21 cellular contexts compared by ENCODE assay signal in the genomic region with DNA sequence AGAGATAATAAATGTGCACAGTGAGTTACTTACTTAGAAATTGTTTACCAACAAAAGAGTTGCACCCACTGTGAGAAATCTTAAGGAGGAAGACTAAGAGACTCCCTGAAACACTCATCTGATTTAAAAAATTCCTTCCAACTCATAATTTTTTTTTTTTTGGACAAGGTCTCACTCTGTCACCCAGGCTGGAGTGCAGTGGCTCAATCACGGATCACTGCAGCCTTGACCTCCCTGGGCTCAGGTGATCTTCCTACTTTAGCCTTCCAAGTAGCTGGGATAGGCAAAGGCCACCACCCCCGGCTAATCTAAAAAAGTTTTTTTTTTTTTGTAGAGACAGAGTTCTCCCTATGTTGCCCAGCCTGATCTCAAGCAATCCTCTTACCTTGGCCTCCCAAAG. TPM values are rescaled to one million over a fixed set of nuclear protein-coding genes. Genes with fewer than 3 reads are reported as not detected.
A peak's percentile ranks its signal among the peaks of the same experiment; 100 is the strongest.
DNase-seq lines count a peak whose midpoint lies in the region; ATAC-seq, FAIRE-seq and TF ChIP-seq lines count a peak whose summit lies in the region.
"Had no signal": no experiment of that assay in that cellular context is flagged by ENCODE, and none has a peak within 500 bp of the region (broad histone marks: within the 10 kb centered on the region; RNA-seq: fewer than 3 reads in every experiment).

No MANE protein-coding gene starts in this region.

- peaks cover 2% of the 10 kb centered on the region for H3K27me3 Mint-ChIP-seq in GM23338 (ENCODE audit: insufficient read depth, low read depth, poor library complexity)
- H3K27me3 Mint-ChIP-seq in activated T-cell treated with anti-CD3 and anti-CD28 coated beads, Interleukin-2, amount 50 U/mL, for 24 hours = peaks cover 20% of the 10 kb centered on the region
- H3K27me3 Mint-ChIP-seq: type B pancreatic cell had no signal

- H3K36me3 Mint-ChIP-seq in GM23338 (ENCODE audit: low read depth) = peaks cover 97% of the 10 kb centered on the region
- no peaks in the 10 kb centered on the region for H3K36me3 Mint-ChIP-seq in activated T-cell treated with anti-CD3 and anti-CD28 coated beads, Interleukin-2, amount 50 U/mL, for 24 hours (ENCODE audit: low read depth)
- H3K36me3 Mint-ChIP-seq: activated naive CD4-positive, alpha-beta T cell treated with anti-CD3 and anti-CD28 coated beads, Interleukin-2, amount 10 ng/mL, durations not matched to agents 7 days and 5 days had no signal

- no peaks in the 10 kb centered on the region; the same call in 2 of the 3 replicates for H3K9me3 Mint-ChIP-seq in GM23338
- peaks cover 2% of the 10 kb centered on the region for H3K9me3 Mint-ChIP-seq in activated T-cell treated with anti-CD3 and anti-CD28 coated beads, Interleukin-2, amount 50 U/mL, for 24 hours
- H3K9me3 Mint-ChIP-seq: activated CD4-positive, alpha-beta memory T cell treated with anti-CD3 and anti-CD28 coated beads, Interleukin-2, amount 10 ng/mL, durations not matched to agents 7 days and 5 days; activated naive CD4-positive, alpha-beta T cell treated with anti-CD3 and anti-CD28 coated beads, Interleukin-2, amount 10 ng/mL, durations not matched to agents 7 days and 5 days; effector memory CD8-positive, alpha-beta T cell; neural progenitor cell; type B pancreatic cell had no signal

- H3K4me1 ChIP-seq in GM23338 (ENCODE audit: insufficient read depth) = no peaks in the 10 kb centered on the region
- H3K4me1 ChIP-seq in skeletal muscle satellite cell (ENCODE audit: control insufficient read depth, insufficient read depth, low read length) = peaks cover 45% of the 10 kb centered on the region

- peaks cover 8% of the 10 kb centered on the region for H4K20me1 ChIP-seq in GM23338 (replicated peaks; ENCODE audit: insufficient read depth)

- H3K27ac Mint-ChIP-seq in GM23338 = no peak overlapping the region
- H3K27ac Mint-ChIP-seq in activated T-cell treated with anti-CD3 and anti-CD28 coated beads, Interleukin-2, amount 50 U/mL, for 24 hours = no peak overlapping the region
- H3K27ac Mint-ChIP-seq: activated CD4-positive, alpha-beta memory T cell treated with anti-CD3 and anti-CD28 coated beads, Interleukin-2, amount 10 ng/mL, durations not matched to agents 7 days and 5 days; activated naive CD4-positive, alpha-beta T cell treated with anti-CD3 and anti-CD28 coated beads, Interleukin-2, amount 10 ng/mL, durations not matched to agents 7 days and 5 days; effector memory CD8-positive, alpha-beta T cell; neural progenitor cell had no signal

- H3K4me1 Mint-ChIP-seq in GM23338 = no peaks in the 10 kb centered on the region
- no peaks in the 10 kb centered on the region for H3K4me1 Mint-ChIP-seq in activated T-cell treated with anti-CD3 and anti-CD28 coated beads, Interleukin-2, amount 50 U/mL, for 24 hours (ENCODE audit: low read depth)
- H3K4me1 Mint-ChIP-seq: activated CD4-positive, alpha-beta memory T cell treated with anti-CD3 and anti-CD28 coated beads, Interleukin-2, amount 10 ng/mL, durations not matched to agents 7 days and 5 days; activated naive CD4-positive, alpha-beta T cell treated with anti-CD3 and anti-CD28 coated beads, Interleukin-2, amount 10 ng/mL, durations not matched to agents 7 days and 5 days; neural progenitor cell had no signal

- H3K9me3 ChIP-seq in skeletal muscle satellite cell (replicated peaks; ENCODE audit: low read length) = no peaks in the 10 kb centered on the region
- H3K9me3 ChIP-seq: left ventricle myocardium inferior, mucosa of descending colon, psoas muscle had no signal

- H3K36me3 ChIP-seq in GM23338 (ENCODE audit: insufficient read depth) (peaks cover 51% of the 10 kb centered on the region), skeletal muscle satellite cell (ENCODE audit: insufficient read depth, low read length) (peaks cover 15% of the 10 kb centered on the region)
- H3K36me3 ChIP-seq: left ventricle myocardium inferior, stomach had no signal

- no peak overlapping the region for H2AFZ ChIP-seq in GM23338
- H2AFZ ChIP-seq: neural progenitor cell had no signal

- no peak for TF ChIP-seq CTCF in GM23338 (conservative IDR thresholded peaks at IDR 0.05; ENCODE audit: low read depth in 2 of 2)
- TF ChIP-seq CTCF in RWPE1 (conservative IDR thresholded peaks at IDR 0.05; ENCODE audit: low read depth) = no peak

- no peak for DNase-seq in GM23338 (ENCODE audit: low spot score)
- no peak for DNase-seq in RWPE1 (ENCODE audit: low spot score)
- peak; percentile 3 for DNase-seq in glomerular visceral epithelial cell (ENCODE audit: extremely low spot score)
- DNase-seq in activated T-cell treated with anti-CD3 and anti-CD28 coated beads, Interleukin-2, amount 50 U/mL, for 24 hours = no peak
- no peak for DNase-seq in urothelium cell line (ENCODE audit: low spot score)
- DNase-seq in NOMO-1 treated with DMSO at 0.1 percent for 48 hours (lab: John Stamatoyannopoulos, UW; ENCODE audit: unreplicated experiment) = no peak
- DNase-seq: activated CD4-positive, alpha-beta memory T cell treated with anti-CD3 and anti-CD28 coated beads, Interleukin-2, amount 10 ng/mL, durations not matched to agents 7 days and 5 days; activated naive CD4-positive, alpha-beta T cell treated with anti-CD3 and anti-CD28 coated beads, Interleukin-2, amount 10 ng/mL, durations not matched to agents 7 days and 5 days; activated T-cell treated with anti-CD3 and anti-CD28 coated beads for 4 hours; aorta; effector memory CD8-positive, alpha-beta T cell; left ventricle myocardium inferior; NCI-H526 treated with DMSO at 0.1 percent for 48 hours; stimulated activated CD4-positive, alpha-beta T cell treated with anti-CD3 and anti-CD28 coated beads, Interleukin-4, amount 100 ng/mL, for 1 hour; T-helper 2 cell had no signal

- no peak overlapping the region for H3K4me3 ChIP-seq in GM23338
- no peak overlapping the region for H3K4me3 ChIP-seq in skeletal muscle satellite cell (ENCODE audit: low read length)
- H3K4me3 ChIP-seq: left ventricle myocardium inferior, mucosa of descending colon, neural progenitor cell, psoas muscle, stomach had no signal

- H3K4me2 ChIP-seq in GM23338 (no peak overlapping the region), skeletal muscle satellite cell (ENCODE audit: low read length) (peak overlapping the region; percentile 67)
- H3K4me2 ChIP-seq: neural progenitor cell had no signal

- CTCF ChIA-PET in RWPE1 (lab: Yijun Ruan, JAX) = interaction anchor here (0.7 to 0.9 kb wide), 2 partner anchors 144 to 209 kb away, joined by 3 read pairs; no protein-coding TSS in a partner anchor

- H3F3A ChIP-seq in GM23338 (replicated peaks; ENCODE audit: low read depth) = peaks cover 11% of the 10 kb centered on the region

- no peaks in the 10 kb centered on the region for H3K27me3 ChIP-seq in GM23338 (ENCODE audit: insufficient read depth)
- H3K27me3 ChIP-seq in skeletal muscle satellite cell (ENCODE audit: control insufficient read depth, insufficient read depth, low read length) = no peaks in the 10 kb centered on the region
- H3K27me3 ChIP-seq: neural progenitor cell had no signal

- no peak for FAIRE-seq in urothelium cell line (lab: Jason Lieb, UNC)

- no peak overlapping the region for H3K4me3 Mint-ChIP-seq in GM23338
- H3K4me3 Mint-ChIP-seq in activated T-cell treated with anti-CD3 and anti-CD28 coated beads, Interleukin-2, amount 50 U/mL, for 24 hours = no peak overlapping the region
- H3K4me3 Mint-ChIP-seq: activated CD4-positive, alpha-beta memory T cell treated with anti-CD3 and anti-CD28 coated beads, Interleukin-2, amount 10 ng/mL, durations not matched to agents 7 days and 5 days; activated naive CD4-positive, alpha-beta T cell treated with anti-CD3 and anti-CD28 coated beads, Interleukin-2, amount 10 ng/mL, durations not matched to agents 7 days and 5 days; effector memory CD8-positive, alpha-beta T cell; neural progenitor cell had no signal

- peak overlapping the region; percentile 65; the same call in 1 of the 2 replicates for H3K27ac ChIP-seq in GM23338 (ENCODE audit: low read depth)
- peak overlapping the region; percentile 81 for H3K27ac ChIP-seq in RWPE1
- H3K27ac ChIP-seq: neural progenitor cell, psoas muscle had no signal

- H3K79me2 ChIP-seq in GM23338 (replicated peaks; ENCODE audit: insufficient read depth) = peaks cover 9% of the 10 kb centered on the region; the same call in 1 of the 2 replicates

- no peaks in the 10 kb centered on the region for H3K9me2 ChIP-seq in GM23338 (ENCODE audit: insufficient read depth)

- POLR2A ChIA-PET in RWPE1 (lab: Yijun Ruan, JAX; ENCODE audit: low non-redundant PET) = no interaction called here

- no peak for ATAC-seq in GM23338
- ATAC-seq: effector memory CD8-positive, alpha-beta T cell had no signal

- H3K9ac ChIP-seq in skeletal muscle satellite cell (ENCODE audit: low read depth, low read length) = no peak overlapping the region
- H3K9ac ChIP-seq: neural progenitor cell had no signal

TF ChIP-seq in GM23338, 12 proteins besides CTCF, POLR2A, EP300 and RAD21 (continues in another document):
- no peak for TF ChIP-seq NANOG (IDR thresholded peaks at IDR 0.05; ENCODE audit: borderline replicate concordance)

RNA-seq across cellular contexts. Expression of a gene that starts 36.0 kb away (rescaled TPM):
- total RNA-seq in GM23338 (2014; rRNA removed; shearing (Covaris generic)) = 96.8 and 112 TPM in 2 replicates
- polyA plus RNA-seq in GM23338 (2016; fragmentation: Nextera tagmentation; extraction: Ambion mirVana) = 190 and 209 TPM in 2 replicates
- 66.8 and 68.4 TPM in 2 replicates for total RNA-seq in skeletal muscle satellite cell (2012; rRNA removed)
